ENCODE assay signal across 25 cellular contexts in the genomic region with DNA sequence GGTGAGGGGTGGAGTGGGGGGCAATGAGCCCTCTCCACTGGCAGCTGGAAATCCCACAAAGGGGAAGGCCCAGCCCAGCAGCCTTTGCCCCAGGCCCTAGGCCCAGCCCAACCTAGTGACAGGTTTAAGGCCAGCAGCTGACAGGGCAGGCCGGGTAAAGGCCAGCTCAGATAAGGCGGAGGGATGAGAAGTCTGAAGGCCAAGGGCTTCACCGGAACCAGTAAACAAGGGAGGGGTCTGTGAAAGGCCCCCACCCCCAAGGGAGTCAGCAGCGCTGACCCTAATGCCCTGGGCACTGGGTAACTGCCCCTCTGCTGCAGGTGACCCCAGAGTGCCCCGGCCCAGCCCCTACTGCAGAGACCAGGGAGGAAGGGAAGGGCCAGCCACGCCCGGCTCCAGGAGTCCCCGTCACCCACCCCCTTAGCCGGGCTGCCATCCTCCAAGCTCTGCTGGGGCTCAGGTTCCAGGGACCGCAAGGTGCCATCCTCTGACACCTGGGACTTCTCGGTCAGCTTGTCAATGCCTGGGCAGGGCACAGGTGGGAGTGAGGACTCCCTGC. TPM values are rescaled to one million over a fixed set of nuclear protein-coding genes. Genes with fewer than 3 reads are reported as not detected.
DNase-seq lines count a peak whose midpoint lies in the region; ATAC-seq and TF ChIP-seq lines count a peak whose summit lies in the region.
"Had no signal": no experiment of that assay in that cellular context is flagged by ENCODE, and none has a peak within 500 bp of the region (broad histone marks: within the 10 kb centered on the region; RNA-seq: fewer than 3 reads in every experiment).

No MANE protein-coding gene starts in this region.

- H3K27me3 ChIP-seq in H7 (ENCODE audit: control insufficient read depth, insufficient read depth, low read length) (peaks cover 7% of the 10 kb centered on the region; the same call in 1 of the 2 replicates), Peyer's patch (no peaks in the 10 kb centered on the region)

- peaks cover 0 to 30% (median 0%) of the 10 kb centered on the region in 4 donors for H3K4me1 ChIP-seq in Peyer's patch
- H3K4me1 ChIP-seq: SJCRH30 had no signal

- H3K4me1 Mint-ChIP-seq in stimulated activated effector memory CD8-positive, alpha-beta T cell treated with anti-CD3 and anti-CD28 coated beads, Interleukin-12 subunit alpha, Interleukin-12 subunit beta, amount 100 ng/mL, for 72 hours = peaks cover 3% of the 10 kb centered on the region
- H3K4me1 Mint-ChIP-seq in activated T-helper 2 cell treated with anti-CD3 and anti-CD28 coated beads, Interferon-gamma antibody, Interleukin-2, Interleukin-4, amounts not matched to agents 10 μg/mL and 5 μg/mL and 100 μg/mL, durations not matched to agents 14 hours and 24 hours and 36 hours (ENCODE audit: low read depth) = no peaks in the 10 kb centered on the region

- H3K27ac Mint-ChIP-seq in stimulated activated effector memory CD8-positive, alpha-beta T cell treated with anti-CD3 and anti-CD28 coated beads, Interleukin-12 subunit alpha, Interleukin-12 subunit beta, amount 100 ng/mL, for 72 hours = peak overlapping the region; percentile 68
- H3K27ac Mint-ChIP-seq in activated T-helper 2 cell treated with anti-CD3 and anti-CD28 coated beads, Interferon-gamma antibody, Interleukin-2, Interleukin-4, amounts not matched to agents 10 μg/mL and 5 μg/mL and 100 μg/mL, durations not matched to agents 14 hours and 24 hours and 36 hours = no peak overlapping the region
- H3K27ac Mint-ChIP-seq: CD8-positive, alpha-beta T cell had no signal

- peak overlapping the region in 3 of 4 donors; percentile 75 to 93 (median 92) for H3K27ac ChIP-seq in Peyer's patch
- H3K27ac ChIP-seq: HL-60, SJCRH30 had no signal

- H3K9me3 ChIP-seq in Peyer's patch = no peaks in the 10 kb centered on the region
- H3K9me3 ChIP-seq: Caco-2, MG63, SJCRH30 had no signal

- no peak for TF ChIP-seq CTCF in Peyer's patch (IDR thresholded peaks at IDR 0.05)

- ATAC-seq in left colon = peak; percentile 80
- ATAC-seq in stimulated activated effector memory CD8-positive, alpha-beta T cell treated with anti-CD3 and anti-CD28 coated beads, Interleukin-12 subunit alpha, Interleukin-12 subunit beta, amount 100 ng/mL, for 72 hours = no peak
- ATAC-seq: CD8-positive, alpha-beta T cell; SK-N-SH treated with all-trans-retinoic acid at 6 μM for 48 hours had no signal

- H3K4me3 ChIP-seq in H7 (ENCODE audit: insufficient read depth, low read depth, low read length) (no peak overlapping the region), Peyer's patch (peak overlapping the region in 1 of 4 donors; percentile 25)
- H3K4me3 ChIP-seq: MG63, SJCRH30 had no signal

- peak in 1 of 2 donors; percentile 19 for TF ChIP-seq POLR2A in Peyer's patch (IDR thresholded peaks at IDR 0.05)

- intact Hi-C loops in left colon (cut with DNase I, micrococcal nuclease) = no loop called here
- intact Hi-C loops in activated T-helper 2 cell treated with anti-CD3 and anti-CD28 coated beads, Interferon-gamma antibody, Interleukin-2, Interleukin-4, amounts not matched to agents 10 μg/mL and 5 μg/mL and 100 μg/mL, durations not matched to agents 14 hours and 24 hours and 36 hours (cut with micrococcal nuclease) = no loop called here

- no peaks in the 10 kb centered on the region for H3K27me3 Mint-ChIP-seq in activated T-helper 2 cell treated with anti-CD3 and anti-CD28 coated beads, Interferon-gamma antibody, Interleukin-2, Interleukin-4, amounts not matched to agents 10 μg/mL and 5 μg/mL and 100 μg/mL, durations not matched to agents 14 hours and 24 hours and 36 hours (ENCODE audit: low read depth)

- H3K36me3 ChIP-seq in H7 (replicated peaks; ENCODE audit: control insufficient read depth, insufficient read depth, low read length) (no peaks in the 10 kb centered on the region), Peyer's patch (no peaks in the 10 kb centered on the region)
- H3K36me3 ChIP-seq: MG63, SJCRH30 had no signal

- DNase-seq in H7 = peak; percentile 55
- DNase-seq in Peyer's patch = peak in 2 of 3 donors; percentile 80 to 83
- no peak for DNase-seq in left colon
- DNase-seq in stimulated activated effector memory CD8-positive, alpha-beta T cell treated with anti-CD3 and anti-CD28 coated beads, Interleukin-12 subunit alpha, Interleukin-12 subunit beta, amount 100 ng/mL, for 72 hours (ENCODE audit: low spot score in 2 of 2) = no peak
- no peak for DNase-seq in activated T-helper 2 cell treated with anti-CD3 and anti-CD28 coated beads, Interferon-gamma antibody, Interleukin-2, Interleukin-4, amounts not matched to agents 10 μg/mL and 5 μg/mL and 100 μg/mL, durations not matched to agents 14 hours and 24 hours and 36 hours (ENCODE audit: low spot score)
- DNase-seq in DMS153 treated with DMSO at 0.1 percent for 48 hours (lab: John Stamatoyannopoulos, UW; ENCODE audit: unreplicated experiment) = no peak
- no peak for DNase-seq in NCI-H774 (lab: John Stamatoyannopoulos, UW)
- DNase-seq: C1 segment of cervical spinal cord; Caco-2; CD8-positive, alpha-beta T cell; DMS 273 treated with DMSO at 0.1 percent for 48 hours; DMS79 treated with DMSO at 0.1 percent for 48 hours; KBM-7; MG63; NCI-H1105 treated with DMSO at 0.1 percent for 48 hours; NCI-H146; NCI-H1930; NCI-H2107; NCI-H524; NCI-H748 treated with DMSO at 0.1 percent for 48 hours; SJCRH30 had no signal

- H3K9me3 Mint-ChIP-seq in stimulated activated effector memory CD8-positive, alpha-beta T cell treated with anti-CD3 and anti-CD28 coated beads, Interleukin-12 subunit alpha, Interleukin-12 subunit beta, amount 100 ng/mL, for 72 hours = no peaks in the 10 kb centered on the region
- no peaks in the 10 kb centered on the region for H3K9me3 Mint-ChIP-seq in activated T-helper 2 cell treated with anti-CD3 and anti-CD28 coated beads, Interferon-gamma antibody, Interleukin-2, Interleukin-4, amounts not matched to agents 10 μg/mL and 5 μg/mL and 100 μg/mL, durations not matched to agents 14 hours and 24 hours and 36 hours
- H3K9me3 Mint-ChIP-seq: CD8-positive, alpha-beta T cell had no signal

- H3K4me3 Mint-ChIP-seq in stimulated activated effector memory CD8-positive, alpha-beta T cell treated with anti-CD3 and anti-CD28 coated beads, Interleukin-12 subunit alpha, Interleukin-12 subunit beta, amount 100 ng/mL, for 72 hours = no peak overlapping the region
- no peak overlapping the region for H3K4me3 Mint-ChIP-seq in activated T-helper 2 cell treated with anti-CD3 and anti-CD28 coated beads, Interferon-gamma antibody, Interleukin-2, Interleukin-4, amounts not matched to agents 10 μg/mL and 5 μg/mL and 100 μg/mL, durations not matched to agents 14 hours and 24 hours and 36 hours (ENCODE audit: low read depth)
- H3K4me3 Mint-ChIP-seq: CD8-positive, alpha-beta T cell had no signal

- H3K36me3 Mint-ChIP-seq in stimulated activated effector memory CD8-positive, alpha-beta T cell treated with anti-CD3 and anti-CD28 coated beads, Interleukin-12 subunit alpha, Interleukin-12 subunit beta, amount 100 ng/mL, for 72 hours = no peaks in the 10 kb centered on the region
- no peaks in the 10 kb centered on the region for H3K36me3 Mint-ChIP-seq in activated T-helper 2 cell treated with anti-CD3 and anti-CD28 coated beads, Interferon-gamma antibody, Interleukin-2, Interleukin-4, amounts not matched to agents 10 μg/mL and 5 μg/mL and 100 μg/mL, durations not matched to agents 14 hours and 24 hours and 36 hours (ENCODE audit: low read depth)
- H3K36me3 Mint-ChIP-seq: CD8-positive, alpha-beta T cell had no signal

RNA-seq across cellular contexts. Expression of a gene that starts 17.5 kb away (rescaled TPM):
- total RNA-seq in H7 (2014; rRNA removed; shearing (Covaris generic)) = not detected in 2 replicates
- total RNA-seq in Peyer's patch = 1 to 10 TPM in 3 of 4 donors, not detected in 1; 5.2 to 9.3 (median 8.5) TPM
- total RNA-seq in left colon = 1 to 10 TPM; 1.4 to 2.4 TPM
- not detected in 2 replicates for total RNA-seq in activated T-helper 2 cell treated with anti-CD3 and anti-CD28 coated beads, Interferon-gamma antibody, Interleukin-2, Interleukin-4, amounts not matched to agents 10 μg/mL and 5 μg/mL and 100 μg/mL, durations not matched to agents 14 hours and 24 hours and 36 hours
- total RNA-seq: A673; Caco-2; CD8-positive, alpha-beta T cell; H4; SJCRH30 had no signal

RNA-seq across cellular contexts. Expression of a gene that starts 19.4 kb away (rescaled TPM):
- total RNA-seq in H7 (2014; rRNA removed; shearing (Covaris generic)) = 2.1 and 7.8 TPM in 2 replicates
- 100 to 1,000 TPM in 3 of 4 donors, 10 to 100 TPM in 1; 80.0 to 148 (median 124) TPM for total RNA-seq in Peyer's patch
- 10 to 100 TPM; 55.4 to 69.3 TPM for total RNA-seq in left colon
- 0.07 and 0.37 TPM in 2 replicates for total RNA-seq in activated T-helper 2 cell treated with anti-CD3 and anti-CD28 coated beads, Interferon-gamma antibody, Interleukin-2, Interleukin-4, amounts not matched to agents 10 μg/mL and 5 μg/mL and 100 μg/mL, durations not matched to agents 14 hours and 24 hours and 36 hours

RNA-seq across cellular contexts. Expression of a gene that starts 29.1 kb away (rescaled TPM):
- not detected in 2 replicates for total RNA-seq in H7 (2014; rRNA removed; shearing (Covaris generic))
- total RNA-seq in Peyer's patch (10 to 100 TPM in 1 of 4 donors, 1 to 10 TPM in 2, not detected in 1; 4.6 to 11.9 (median 8.8) TPM), left colon (10 to 100 TPM; 52.3 to 70.3 TPM)
- total RNA-seq in activated T-helper 2 cell treated with anti-CD3 and anti-CD28 coated beads, Interferon-gamma antibody, Interleukin-2, Interleukin-4, amounts not matched to agents 10 μg/mL and 5 μg/mL and 100 μg/mL, durations not matched to agents 14 hours and 24 hours and 36 hours = not detected in 2 replicates
- total RNA-seq: A673; Caco-2; CD8-positive, alpha-beta T cell; H4; SJCRH30 had no signal

RNA-seq across cellular contexts. Expression of a gene that starts 30.2 kb away (rescaled TPM):
- 0.59 and 1.3 TPM in 2 replicates for total RNA-seq in H7 (2014; rRNA removed; shearing (Covaris generic))
- total RNA-seq in Peyer's patch (1 to 10 TPM in 3 of 4 donors, not detected in 1; 1.6 to 3.7 (median 2.3) TPM), left colon (under 1 TPM in 1 of 2 donors, not detected in 1; 0.31 TPM)
- not detected in 2 replicates for total RNA-seq in activated T-helper 2 cell treated with anti-CD3 and anti-CD28 coated beads, Interferon-gamma antibody, Interleukin-2, Interleukin-4, amounts not matched to agents 10 μg/mL and 5 μg/mL and 100 μg/mL, durations not matched to agents 14 hours and 24 hours and 36 hours
- total RNA-seq: A673; CD8-positive, alpha-beta T cell had no signal

RNA-seq across cellular contexts. Expression of a gene that starts 34.2 kb away (rescaled TPM):
- 23.5 and 25.9 TPM in 2 replicates for total RNA-seq in H7 (2014; rRNA removed; shearing (Covaris generic))
- total RNA-seq in Peyer's patch (10 to 100 TPM in 3 of 4 donors, 1 to 10 TPM in 1; 7.4 to 80.7 (median 53.9) TPM), left colon (1 to 10 TPM; 3.1 to 3.2 TPM)
- total RNA-seq in activated T-helper 2 cell treated with anti-CD3 and anti-CD28 coated beads, Interferon-gamma antibody, Interleukin-2, Interleukin-4, amounts not matched to agents 10 μg/mL and 5 μg/mL and 100 μg/mL, durations not matched to agents 14 hours and 24 hours and 36 hours = 2.3 and 2.4 TPM in 2 replicates

Comparison
In these comparisons a context has a peak if more than half of its experiments do, and no peak if none do; other contexts are left out.
1. DNase-seq: peak in H7 (single experiment) and Peyer's patch (2 of 3); none in left colon (0 of 2), stimulated activated effector memory CD8-positive, alpha-beta T cell treated with anti-CD3 and anti-CD28 coated beads, Interleukin-12 subunit alpha, Interleukin-12 subunit beta, amount 100 ng/mL, for 72 hours (0 of 2), activated T-helper 2 cell treated with anti-CD3 and anti-CD28 coated beads, Interferon-gamma antibody, Interleukin-2, Interleukin-4, amounts not matched to agents 10 μg/mL and 5 μg/mL and 100 μg/mL, durations not matched to agents 14 hours and 24 hours and 36 hours (single experiment), DMS153 treated with DMSO at 0.1 percent for 48 hours (single experiment) and NCI-H774 (single experiment).
2. RNA of a gene that starts 29.1 kb away (total RNA-seq): 52.3 to 70.3 TPM in left colon; 4.6 to 11.9 TPM in Peyer's patch, not detected in H7 and not detected in activated T-helper 2 cell treated with anti-CD3 and anti-CD28 coated beads, Interferon-gamma antibody, Interleukin-2, Interleukin-4, amounts not matched to agents 10 μg/mL and 5 μg/mL and 100 μg/mL, durations not matched to agents 14 hours and 24 hours and 36 hours; every median in the first group is over 4 times any median in the second.